ENCODE assay signal across 1 cellular context in genomic region chr21:42668193-42668592, GRCh38.
TF ChIP-seq lines count a peak whose summit lies in the region.

No MANE protein-coding gene starts in this region.

TF ChIP-seq in WTC11, 78 proteins besides CTCF, POLR2A, EP300 and RAD21:
- TF ChIP-seq RELA (CRISPR knock-in tag; IDR thresholded peaks at IDR 0.05; ENCODE audit: borderline replicate concordance) (no peak), MLX (CRISPR knock-in tag; IDR thresholded peaks at IDR 0.05) (no peak), AR (CRISPR knock-in tag; IDR thresholded peaks at IDR 0.05) (no peak), ZNF416 (CRISPR knock-in tag; IDR thresholded peaks at IDR 0.05) (no peak), GABPB1 (CRISPR knock-in tag; IDR thresholded peaks at IDR 0.05) (no peak), TP53 (CRISPR knock-in tag; IDR thresholded peaks at IDR 0.05) (no peak), OVOL2 (CRISPR knock-in tag; IDR thresholded peaks at IDR 0.05; ENCODE audit: borderline replicate concordance) (no peak)
TF ChIP-seq in WTC11: peak in this region for 0.
